8 cellular contexts compared by ENCODE assay signal in the genomic region with DNA sequence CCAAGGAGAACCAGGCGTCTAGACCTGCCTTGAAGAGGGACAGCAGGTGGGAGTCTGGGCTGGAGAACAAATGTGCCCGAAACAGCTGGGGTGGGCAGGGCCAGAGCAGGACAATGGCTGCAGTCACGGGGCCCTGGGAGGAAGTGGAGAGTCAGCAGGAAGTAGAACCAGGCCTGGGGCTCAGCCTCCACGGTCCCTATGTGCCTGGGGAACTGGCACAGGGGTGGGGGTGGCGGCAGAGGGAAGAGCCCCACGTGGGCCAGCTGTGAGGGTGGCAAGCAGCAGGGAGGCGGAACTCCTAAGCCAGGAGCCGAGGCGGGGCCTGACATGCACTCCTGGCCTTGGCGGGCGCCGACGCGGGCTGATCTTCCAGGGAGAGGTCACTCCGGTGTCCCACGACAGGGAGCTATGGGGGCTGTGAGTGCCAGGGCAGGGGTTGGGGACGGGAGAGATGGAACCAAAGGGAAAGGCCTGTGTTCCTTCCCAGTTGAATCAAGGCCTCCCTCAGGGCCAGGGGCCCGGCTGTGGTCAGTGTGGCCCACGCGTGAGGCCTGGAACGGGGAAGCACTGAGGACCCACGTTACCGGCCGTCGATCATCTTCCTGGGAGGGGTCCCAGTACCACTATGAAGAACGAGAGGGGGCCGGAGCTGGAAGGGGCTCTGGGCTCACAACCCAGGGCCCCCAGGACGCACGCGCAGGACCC. TPM values are rescaled to one million over a fixed set of nuclear protein-coding genes. Genes with fewer than 3 reads are reported as not detected.
DNase-seq lines count a peak whose midpoint lies in the region; ATAC-seq and TF ChIP-seq lines count a peak whose summit lies in the region.

No MANE protein-coding gene starts in this region.

- no peak for TF ChIP-seq CTCF in neural crest cell (conservative IDR thresholded peaks at IDR 0.05)

- DNase-seq in NCI-H82 (lab: John Stamatoyannopoulos, UW) = peak; percentile 45
- no peak for DNase-seq in NCI-H82 treated with DMSO at 0.1 percent for 48 hours (lab: John Stamatoyannopoulos, UW; ENCODE audit: unreplicated experiment)
- DNase-seq in glomerular endothelial cell (ENCODE audit: extremely low read depth, low read depth, low spot score) = peak; percentile 37
- peak; percentile 40 for DNase-seq in neural crest cell (ENCODE audit: low read depth, low spot score)
- no peak for DNase-seq in SW480 (ENCODE audit: low spot score)
- DNase-seq in NCI-H128 (lab: John Stamatoyannopoulos, UW; ENCODE audit: unreplicated experiment) = no peak

- peak overlapping the region; percentile 96 for H3K27ac Mint-ChIP-seq in neural crest cell (ENCODE audit: unreplicated experiment)

- ATAC-seq in HG02973 (IDR thresholded peaks at IDR 0.05; ENCODE audit: unreplicated experiment) (no peak), HG02981 (IDR thresholded peaks at IDR 0.05; ENCODE audit: unreplicated experiment) (no peak)

- peak overlapping the region; percentile 38 for H3K4me3 Mint-ChIP-seq in neural crest cell

- peaks cover 10% of the 10 kb centered on the region for H3K36me3 Mint-ChIP-seq in neural crest cell (ENCODE audit: low read depth)

- H3K9me3 Mint-ChIP-seq in neural crest cell = peaks cover 4% of the 10 kb centered on the region

- no peaks in the 10 kb centered on the region for H3K27me3 Mint-ChIP-seq in neural crest cell (ENCODE audit: low read depth)

- H3K4me1 Mint-ChIP-seq in neural crest cell = peaks cover 34% of the 10 kb centered on the region

RNA-seq across cellular contexts. Expression of gene TIMM22, which starts 42.7 kb away (rescaled TPM):
- total RNA-seq in glomerular endothelial cell (21.6 and 22.9 TPM in 2 replicates), neural crest cell (18.7 and 19.5 TPM in 2 replicates)

Comparison
In these comparisons a context has a peak if more than half of its experiments do, and no peak if none do; other contexts are left out.
1. DNase-seq: peak in NCI-H82 (single experiment), glomerular endothelial cell (single experiment) and neural crest cell (single experiment); none in NCI-H82 treated with DMSO at 0.1 percent for 48 hours (single experiment), SW480 (single experiment) and NCI-H128 (single experiment).